In the genomic region with DNA sequence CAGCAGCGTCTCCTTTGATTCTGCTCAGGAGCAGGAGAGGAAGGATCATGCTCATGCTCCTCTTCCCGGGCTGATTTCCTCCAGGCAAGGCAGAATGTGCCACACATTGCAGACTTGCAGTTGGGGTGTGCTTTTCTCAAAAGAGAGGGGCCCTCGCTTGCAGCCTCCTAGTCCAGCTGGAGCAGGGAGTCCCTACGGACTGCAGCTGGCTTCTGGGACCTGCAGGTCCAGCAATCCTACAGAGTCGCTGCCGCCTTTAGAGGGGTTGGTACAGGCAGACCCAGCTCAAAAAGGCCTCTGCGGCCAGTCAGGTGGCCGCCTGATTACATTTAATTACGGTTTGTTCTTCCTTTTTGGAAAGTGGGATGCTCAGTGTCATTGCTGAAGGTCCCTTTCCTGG, we compare ENCODE assay signal across 23 cellular contexts.
"Had no signal": no experiment of that assay in that cellular context is flagged by ENCODE, and none has a peak within 500 bp of the region (broad histone marks: within the 10 kb centered on the region; RNA-seq: fewer than 3 reads in every experiment).

No MANE protein-coding gene starts in this region.

- H3K4me3 Mint-ChIP-seq: immature natural killer cell; naive thymus-derived CD8-positive, alpha-beta T cell; nephron progenitor cell; stimulated activated naive B cell treated with anti-CD40 and anti-IgM and Interleukin-4, amounts not matched to agents 10 μg/mL and 1 μg/mL and 100 μg/mL, for 72 hours; stimulated activated naive CD8-positive, alpha-beta T cell treated with anti-CD3 and anti-CD28 coated beads, Interleukin-15, Interleukin-2, amounts not matched to agents 100 ng/mL and 50 ng/mL, for 24 hours had no signal

- H3K4me1 ChIP-seq: lower lobe of right lung, pancreas, prostate gland, right atrium auricular region, tibial nerve, upper lobe of left lung had no signal

- H3K4me3 ChIP-seq: dorsolateral prefrontal cortex, lower lobe of right lung, pancreas, prostate gland, right atrium auricular region, thoracic aorta, tibial nerve, upper lobe of left lung had no signal

- H3K9me3 Mint-ChIP-seq: immature natural killer cell; naive thymus-derived CD8-positive, alpha-beta T cell; nephron progenitor cell; stimulated activated naive B cell treated with anti-CD40 and anti-IgM and Interleukin-4, amounts not matched to agents 10 μg/mL and 1 μg/mL and 100 μg/mL, for 72 hours; stimulated activated naive CD8-positive, alpha-beta T cell treated with anti-CD3 and anti-CD28 coated beads, Interleukin-15, Interleukin-2, amounts not matched to agents 100 ng/mL and 50 ng/mL, for 24 hours had no signal

- H3K9me3 ChIP-seq: lower lobe of right lung, neutrophil, pancreas, prostate gland, right atrium auricular region, thoracic aorta, tibial nerve, upper lobe of left lung had no signal

- H3K27me3 ChIP-seq: dorsolateral prefrontal cortex, neutrophil, pancreas, right atrium auricular region, tibial nerve, upper lobe of left lung had no signal

- H3K27ac ChIP-seq: lower lobe of right lung, neutrophil, pancreas, prostate gland, right atrium auricular region, thoracic aorta, tibial nerve, upper lobe of left lung had no signal

- H3K27me3 Mint-ChIP-seq: naive thymus-derived CD8-positive, alpha-beta T cell; stimulated activated naive CD8-positive, alpha-beta T cell treated with anti-CD3 and anti-CD28 coated beads, Interleukin-15, Interleukin-2, amounts not matched to agents 100 ng/mL and 50 ng/mL, for 24 hours had no signal

- H3K36me3 Mint-ChIP-seq: stimulated activated naive B cell treated with anti-CD40 and anti-IgM and Interleukin-4, amounts not matched to agents 10 μg/mL and 1 μg/mL and 100 μg/mL, for 72 hours had no signal

- H3K27ac Mint-ChIP-seq: nephron progenitor cell; stimulated activated naive B cell treated with anti-CD40 and anti-IgM and Interleukin-4, amounts not matched to agents 10 μg/mL and 1 μg/mL and 100 μg/mL, for 72 hours; stimulated activated naive CD8-positive, alpha-beta T cell treated with anti-CD3 and anti-CD28 coated beads, Interleukin-15, Interleukin-2, amounts not matched to agents 100 ng/mL and 50 ng/mL, for 24 hours had no signal

- H3K36me3 ChIP-seq: lower lobe of right lung, neutrophil, pancreas, prostate gland, right atrium auricular region, thoracic aorta, tibial nerve, upper lobe of left lung had no signal

- H3K4me1 Mint-ChIP-seq: stimulated activated naive B cell treated with anti-CD40 and anti-IgM and Interleukin-4, amounts not matched to agents 10 μg/mL and 1 μg/mL and 100 μg/mL, for 72 hours had no signal

- ATAC-seq: left ventricle myocardium superior; lower lobe of right lung; naive thymus-derived CD8-positive, alpha-beta T cell; pancreas; sciatic nerve; stimulated activated naive B cell treated with anti-CD40 and anti-IgM and Interleukin-4, amounts not matched to agents 10 μg/mL and 1 μg/mL and 100 μg/mL, for 72 hours had no signal

- DNase-seq: dorsolateral prefrontal cortex; effector CD4-positive, alpha-beta T cell; hypothalamus; immature natural killer cell; islet precursor cell; left ventricle myocardium superior; lower lobe of right lung; nephron progenitor cell; pancreas; stimulated activated CD4-positive, alpha-beta T cell treated with anti-CD3 and anti-CD28 coated beads, Interleukin-4, amount 100 ng/mL, for 4 hours; stimulated activated naive B cell treated with anti-CD40 and anti-IgM and Interleukin-4, amounts not matched to agents 10 μg/mL and 1 μg/mL and 100 μg/mL, for 72 hours; upper lobe of left lung had no signal

- FAIRE-seq: colon, frontal cortex, pancreas, urothelium cell line had no signal
